Comparison of ENCODE assay signal across 22 cellular contexts in genomic region chr16:2804728-2805127, GRCh38. TPM values are rescaled to one million over a fixed set of nuclear protein-coding genes. Genes with fewer than 3 reads are reported as not detected.
A peak's percentile ranks its signal among the peaks of the same experiment; 100 is the strongest.
DNase-seq lines count a peak whose midpoint lies in the region; ATAC-seq and TF ChIP-seq lines count a peak whose summit lies in the region.
"Had no signal": no experiment of that assay in that cellular context is flagged by ENCODE, and none has a peak within 500 bp of the region (broad histone marks: within the 10 kb centered on the region; RNA-seq: fewer than 3 reads in every experiment).

No MANE protein-coding gene starts in this region.

- no peak overlapping the region for H3K4me2 ChIP-seq in osteoblast (ENCODE audit: insufficient read depth, low read length)

- no peak overlapping the region for H3K4me3 Mint-ChIP-seq in chondrocyte (ENCODE audit: unreplicated experiment)
- H3K4me3 Mint-ChIP-seq in activated CD4-positive, alpha-beta memory T cell treated with anti-CD3 and anti-CD28 coated beads for 36 hours: no peak overlapping the region
- H3K4me3 Mint-ChIP-seq: CD4-positive, alpha-beta memory T cell; HFFc6 had no signal

- no peak for TF ChIP-seq POLR2A in suprapubic skin (IDR thresholded peaks at IDR 0.05)

- intact Hi-C loops in lower lobe of right lung (cut with DNase I): no loop called here
- intact Hi-C loops in activated CD4-positive, alpha-beta memory T cell treated with anti-CD3 and anti-CD28 coated beads for 36 hours (cut with micrococcal nuclease): no loop called here

- no peak overlapping the region for H3K27ac ChIP-seq in lower lobe of right lung
- H3K27ac ChIP-seq in osteoblast (ENCODE audit: low read depth, low read length): no peak overlapping the region
- H3K27ac ChIP-seq in suprapubic skin: no peak overlapping the region

- ATAC-seq in lower lobe of right lung (no peak), GM21367 (IDR thresholded peaks at IDR 0.05; ENCODE audit: unreplicated experiment) (no peak)

- peaks cover 11% of the 10 kb centered on the region for H3K9me3 ChIP-seq in lower lobe of right lung
- H3K9me3 ChIP-seq in osteoblast (ENCODE audit: low read depth, low read length): peaks cover 6% of the 10 kb centered on the region
- no peaks in the 10 kb centered on the region for H3K9me3 ChIP-seq in suprapubic skin

- in situ Hi-C loops in KBM-7 (cut with MboI; ENCODE audit: low pct_unique_long_range_greater_than_20kb, low sequenced_read_pairs): no loop called here

- CTCF ChIA-PET in activated CD4-positive, alpha-beta memory T cell treated with anti-CD3 and anti-CD28 coated beads for 36 hours (lab: Charles Lee): no interaction called here

- H3K4me3 ChIP-seq in lower lobe of right lung (no peak overlapping the region), osteoblast (ENCODE audit: insufficient read depth, low read length) (no peak overlapping the region), suprapubic skin (no peak overlapping the region)
- H3K4me3 ChIP-seq: HAP-1 had no signal

- TF ChIP-seq CTCF in chondrocyte (IDR thresholded peaks at IDR 0.05) (no peak), lower lobe of right lung (IDR thresholded peaks at IDR 0.05) (no peak), osteoblast (IDR thresholded peaks at IDR 0.05; ENCODE audit: extremely low read depth, low read depth, low read length) (no peak), suprapubic skin (IDR thresholded peaks at IDR 0.05) (no peak)

- no peak for TF ChIP-seq EP300 in suprapubic skin (IDR thresholded peaks at IDR 0.05)

- 88% methylated on average over 4 of the region's 4 CpGs for WGBS in suprapubic skin

- DNase-seq in chondrocyte (ENCODE audit: low spot score) (peak; percentile 61), lower lobe of right lung (peak; percentile 13), osteoblast (ENCODE audit: insufficient read length, low spot score, missing footprints) (peak; percentile 22), suprapubic skin (ENCODE audit: low spot score in 2 of 2) (peak; percentile 28 to 32), KBM-7 (no peak)
- no peak for DNase-seq in stimulated activated CD4-positive, alpha-beta T cell treated with anti-CD3 and anti-CD28 coated beads, Interleukin-2, amount 100 ng/mL, for 48 hours
- DNase-seq in activated CD4-positive, alpha-beta memory T cell treated with anti-CD3 and anti-CD28 coated beads for 36 hours: no peak
- DNase-seq: C1 segment of cervical spinal cord; Calu3; CD4-positive, alpha-beta memory T cell; COR-L47; DMS53; DMS79 treated with DMSO at 0.1 percent for 48 hours; GF-D8; GOT3; HFFc6 had no signal

- H3K9me3 Mint-ChIP-seq in chondrocyte (ENCODE audit: low read depth): peaks cover 32% of the 10 kb centered on the region
- peaks cover 13% of the 10 kb centered on the region for H3K9me3 Mint-ChIP-seq in activated CD4-positive, alpha-beta memory T cell treated with anti-CD3 and anti-CD28 coated beads for 36 hours

- H3K27me3 Mint-ChIP-seq in chondrocyte (ENCODE audit: low read depth): peaks cover 34% of the 10 kb centered on the region
- peaks cover 19% of the 10 kb centered on the region for H3K27me3 Mint-ChIP-seq in activated CD4-positive, alpha-beta memory T cell treated with anti-CD3 and anti-CD28 coated beads for 36 hours

- no peak overlapping the region for H3K27ac Mint-ChIP-seq in chondrocyte (ENCODE audit: unreplicated experiment)
- no peak overlapping the region for H3K27ac Mint-ChIP-seq in activated CD4-positive, alpha-beta memory T cell treated with anti-CD3 and anti-CD28 coated beads for 36 hours
- H3K27ac Mint-ChIP-seq: HFFc6 had no signal

- no peaks in the 10 kb centered on the region for H4K20me1 ChIP-seq in osteoblast (ENCODE audit: insufficient read depth, low read length)

- POLR2A ChIA-PET in activated CD4-positive, alpha-beta memory T cell treated with anti-CD3 and anti-CD28 coated beads for 36 hours (lab: Charles Lee): no interaction called here

- no peak overlapping the region for H2AFZ ChIP-seq in osteoblast (ENCODE audit: low read length)

- H3K36me3 Mint-ChIP-seq in chondrocyte (ENCODE audit: low read depth): peaks cover 5% of the 10 kb centered on the region
- no peaks in the 10 kb centered on the region for H3K36me3 Mint-ChIP-seq in activated CD4-positive, alpha-beta memory T cell treated with anti-CD3 and anti-CD28 coated beads for 36 hours
- H3K36me3 Mint-ChIP-seq: CD4-positive, alpha-beta memory T cell had no signal

- H3K4me1 ChIP-seq in lower lobe of right lung (no peaks in the 10 kb centered on the region), osteoblast (ENCODE audit: insufficient read depth, low read length) (no peaks in the 10 kb centered on the region), suprapubic skin (no peaks in the 10 kb centered on the region)
- H3K4me1 ChIP-seq: HAP-1 had no signal

- no peaks in the 10 kb centered on the region for H3K79me2 ChIP-seq in osteoblast (ENCODE audit: insufficient read depth, low read length)

- H3K4me1 Mint-ChIP-seq in chondrocyte (ENCODE audit: low read depth): no peaks in the 10 kb centered on the region
- H3K4me1 Mint-ChIP-seq in activated CD4-positive, alpha-beta memory T cell treated with anti-CD3 and anti-CD28 coated beads for 36 hours (ENCODE audit: low read depth): no peaks in the 10 kb centered on the region
- H3K4me1 Mint-ChIP-seq: CD4-positive, alpha-beta memory T cell had no signal

- H3K36me3 ChIP-seq in lower lobe of right lung: no peaks in the 10 kb centered on the region
- no peaks in the 10 kb centered on the region for H3K36me3 ChIP-seq in osteoblast (ENCODE audit: insufficient read depth, low read length)
- H3K36me3 ChIP-seq in suprapubic skin: no peaks in the 10 kb centered on the region
- H3K36me3 ChIP-seq: HAP-1 had no signal

- H3K27me3 ChIP-seq in lower lobe of right lung (ENCODE audit: low read depth) (peaks cover 5% of the 10 kb centered on the region), osteoblast (ENCODE audit: insufficient read depth, low read length) (peaks cover 13% of the 10 kb centered on the region), suprapubic skin (peaks cover 10% of the 10 kb centered on the region)

RNA-seq across cellular contexts. Expression of gene PRSS41, which starts 6.5 kb away (rescaled TPM):
- total RNA-seq in chondrocyte (not detected in 3 replicates), lower lobe of right lung (not detected), osteoblast (not detected in 2 replicates), suprapubic skin (not detected)
- total RNA-seq in activated CD4-positive, alpha-beta memory T cell treated with anti-CD3 and anti-CD28 coated beads for 36 hours: not detected
- total RNA-seq: A172; A673; Calu3; CD4-positive, alpha-beta memory T cell; Daoy; G401; HFFc6 had no signal

RNA-seq across cellular contexts. Expression of gene PRSS21, which starts 12.3 kb away (rescaled TPM):
- total RNA-seq in chondrocyte (not detected in 3 replicates), lower lobe of right lung (26.5 TPM), osteoblast (not detected in 2 replicates), suprapubic skin (1 to 10 TPM in 2 of 4 donors, under 1 TPM in 1, not detected in 1; 0.87 to 7.6 (median 1.3) TPM)
- total RNA-seq in activated CD4-positive, alpha-beta memory T cell treated with anti-CD3 and anti-CD28 coated beads for 36 hours: 1 to 10 TPM; 4.7 to 6.2 TPM
- total RNA-seq: A172, A673, Calu3, Daoy, G401, HFFc6 had no signal

RNA-seq across cellular contexts. Expression of gene PRSS33, which starts 17.4 kb away (rescaled TPM):
- total RNA-seq in chondrocyte: not detected in 3 replicates
- total RNA-seq in lower lobe of right lung: not detected
- total RNA-seq in osteoblast: not detected in 2 replicates
- not detected for total RNA-seq in suprapubic skin
- not detected for total RNA-seq in activated CD4-positive, alpha-beta memory T cell treated with anti-CD3 and anti-CD28 coated beads for 36 hours
- total RNA-seq: A673; CD4-positive, alpha-beta memory T cell; Daoy; HFFc6 had no signal

RNA-seq across cellular contexts. Expression of gene ZG16B, which starts 25.4 kb away (rescaled TPM):
- 2.1 to 2.6 TPM in 2 of 3 replicates, not detected in the other for total RNA-seq in chondrocyte
- 4.5 TPM for total RNA-seq in lower lobe of right lung
- total RNA-seq in osteoblast: 0.88 and 1.4 TPM in 2 replicates
- 10 to 100 TPM; 17.7 to 80.5 (median 23.4) TPM for total RNA-seq in suprapubic skin
- 1 to 10 TPM; 2.6 to 3.0 TPM for total RNA-seq in activated CD4-positive, alpha-beta memory T cell treated with anti-CD3 and anti-CD28 coated beads for 36 hours
- total RNA-seq: A673; CD4-positive, alpha-beta memory T cell; G401 had no signal

RNA-seq across cellular contexts. Expression of gene ELOB, which starts 27.6 kb away (rescaled TPM):
- total RNA-seq in chondrocyte (205 to 231 TPM (median 225 TPM) in 3 replicates), lower lobe of right lung (196 TPM), osteoblast (173 and 195 TPM in 2 replicates), suprapubic skin (100 to 1,000 TPM; 174 to 249 (median 213) TPM)
- 100 to 1,000 TPM; 165 to 175 TPM for total RNA-seq in activated CD4-positive, alpha-beta memory T cell treated with anti-CD3 and anti-CD28 coated beads for 36 hours

Comparison
In these comparisons a context has a peak if more than half of its experiments do, and no peak if none do; other contexts are left out.
1. DNase-seq: peak in chondrocyte (single experiment), lower lobe of right lung (single experiment), osteoblast (single experiment) and suprapubic skin (2 of 2); none in stimulated activated CD4-positive, alpha-beta T cell treated with anti-CD3 and anti-CD28 coated beads, Interleukin-2, amount 100 ng/mL, for 48 hours (0 of 2), KBM-7 (single experiment) and activated CD4-positive, alpha-beta memory T cell treated with anti-CD3 and anti-CD28 coated beads for 36 hours (single experiment).